ENCODE assay signal across 11 cellular contexts in the genomic region with DNA sequence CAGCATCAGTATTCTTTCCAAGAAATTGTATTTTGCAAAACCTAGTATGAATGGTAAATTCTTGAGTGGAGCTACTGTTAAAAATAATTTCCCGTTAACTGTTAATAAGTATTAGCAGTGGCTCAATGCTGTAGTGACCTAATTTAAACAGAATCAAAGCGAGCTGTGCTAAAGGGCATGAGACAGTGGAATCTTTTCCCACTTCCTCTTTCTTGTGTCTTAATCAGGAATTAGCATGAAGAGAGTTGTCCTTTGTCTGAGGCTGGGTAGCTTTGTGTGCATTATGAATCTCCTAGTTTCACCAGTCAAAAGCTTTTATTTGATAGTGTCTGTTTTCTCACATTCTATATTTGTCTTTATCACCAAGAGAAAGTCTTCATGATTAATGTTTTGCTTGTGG.
"Had no signal": no experiment of that assay in that cellular context is flagged by ENCODE, and none has a peak within 500 bp of the region (broad histone marks: within the 10 kb centered on the region; RNA-seq: fewer than 3 reads in every experiment).

No MANE protein-coding gene starts in this region.

- H3K36me3 ChIP-seq: colonic mucosa, gastrocnemius medialis, thyroid gland, vagina had no signal

- DNase-seq: activated naive CD4-positive, alpha-beta T cell treated with anti-CD3 and anti-CD28 coated beads for 36 hours; activated T-cell treated with anti-CD3 and anti-CD28 coated beads for 4 hours; colonic mucosa; effector CD4-positive, alpha-beta T cell; gastrocnemius medialis; left ventricle myocardium superior; thyroid gland had no signal

- H3K27ac ChIP-seq: colonic mucosa, gastrocnemius medialis, parathyroid adenoma, thyroid gland, vagina, VCaP had no signal

- H3K9ac ChIP-seq: parathyroid adenoma had no signal

- H3K4me3 ChIP-seq: colonic mucosa, gastrocnemius medialis, thyroid gland, vagina had no signal

- H3K9me3 ChIP-seq: colonic mucosa, gastrocnemius medialis, thyroid gland, vagina had no signal

- H3K4me1 ChIP-seq: colonic mucosa, gastrocnemius medialis, parathyroid adenoma, thyroid gland, vagina had no signal

- H2AFZ ChIP-seq: parathyroid adenoma had no signal

- H3K27me3 ChIP-seq: colonic mucosa, gastrocnemius medialis, thyroid gland, vagina had no signal

- H3K79me2 ChIP-seq: parathyroid adenoma had no signal

- ATAC-seq: activated T-helper 17 cell treated with anti-CD3 and anti-CD28 coated beads, Interleukin-2, amount 50 U/mL, for 72 hours; gastrocnemius medialis; left ventricle myocardium superior had no signal
